Comparison of ENCODE assay signal across 13 cellular contexts in the genomic region with DNA sequence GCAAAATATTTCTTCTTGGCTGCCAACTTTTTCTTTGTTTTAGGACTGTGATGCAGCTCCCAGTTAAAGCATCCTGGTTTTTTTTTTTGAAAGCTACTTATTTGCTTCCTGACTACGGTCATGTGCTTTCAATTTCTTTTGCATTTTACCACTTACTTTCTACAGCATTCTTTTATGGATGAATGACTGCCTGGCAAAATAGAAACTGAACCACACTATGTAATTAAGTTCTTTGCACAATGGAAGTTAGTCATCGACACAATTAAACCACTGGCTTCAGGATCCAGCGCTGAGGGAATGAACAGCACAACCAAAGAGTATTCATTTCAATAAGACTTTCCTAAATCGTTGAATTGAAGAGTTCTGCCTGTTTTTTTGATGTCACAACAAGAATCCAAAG.
DNase-seq lines count a peak whose midpoint lies in the region; TF ChIP-seq lines count a peak whose summit lies in the region.
"Had no signal": no experiment of that assay in that cellular context is flagged by ENCODE, and none has a peak within 500 bp of the region (broad histone marks: within the 10 kb centered on the region; RNA-seq: fewer than 3 reads in every experiment).

No MANE protein-coding gene starts in this region.

- in situ Hi-C loops in HAP-1 (cut with MboI; ENCODE audit: low sequenced_read_pairs), result no loop called here

- no peaks in the 10 kb centered on the region for H3K36me3 ChIP-seq in ACC112 (ENCODE audit: insufficient read depth, low read length)
- H3K36me3 ChIP-seq in HAP-1 (replicated peaks), result no peaks in the 10 kb centered on the region
- no peaks in the 10 kb centered on the region for H3K36me3 ChIP-seq in adipocyte (ENCODE audit: control insufficient read depth, insufficient read depth, low read length, severe bottlenecking)
- H3K36me3 ChIP-seq in kidney epithelial cell (ENCODE audit: control insufficient read depth, insufficient read depth, low read length), result no peaks in the 10 kb centered on the region
- H3K36me3 ChIP-seq in testis (ENCODE audit: low read depth, missing control alignments), result no peaks in the 10 kb centered on the region
- H3K36me3 ChIP-seq: thoracic aorta had no signal

- intact Hi-C loops in testis (cut with DNase I; ENCODE audit: low total_unique reads), result no loop called here

- no peaks in the 10 kb centered on the region for H3K79me2 ChIP-seq in ACC112 (ENCODE audit: control insufficient read depth, insufficient read depth, low read length, unreplicated experiment)

- H3K9me3 ChIP-seq in HAP-1 (no peaks in the 10 kb centered on the region), adipocyte (ENCODE audit: control insufficient read depth, low read length) (no peaks in the 10 kb centered on the region), testis (no peaks in the 10 kb centered on the region)
- H3K9me3 ChIP-seq: thoracic aorta had no signal

- H3K9ac ChIP-seq in adipocyte (ENCODE audit: low read length), result no peak overlapping the region

- H3K27ac ChIP-seq in ACC112 (ENCODE audit: low read depth, low read length) (peak overlapping the region; percentile 25), testis (no peak overlapping the region)
- H3K27ac ChIP-seq: thoracic aorta had no signal

- TF ChIP-seq CTCF in kidney epithelial cell (IDR thresholded peaks at IDR 0.05; ENCODE audit: insufficient read depth, low read length, poor library complexity, severe bottlenecking), result no peak
- TF ChIP-seq CTCF in testis (IDR thresholded peaks at IDR 0.05), result no peak

- TF ChIP-seq POLR2A in testis (IDR thresholded peaks at IDR 0.05), result no peak

- H3K4me3 ChIP-seq in ACC112 (ENCODE audit: low read depth, low read length) (peak overlapping the region; percentile 72), HAP-1 (no peak overlapping the region), adipocyte (ENCODE audit: low read length) (peak overlapping the region; percentile 1), kidney epithelial cell (ENCODE audit: low read depth, low read length) (no peak overlapping the region), testis (no peak overlapping the region)
- H3K4me3 ChIP-seq: thoracic aorta had no signal

- H3K27me3 ChIP-seq in ACC112 (ENCODE audit: insufficient read depth, low read length), result no peaks in the 10 kb centered on the region
- H3K27me3 ChIP-seq in HAP-1 (ENCODE audit: low read depth), result no peaks in the 10 kb centered on the region
- H3K27me3 ChIP-seq in adipocyte (replicated peaks; ENCODE audit: control insufficient read depth, insufficient read depth, low read length), result no peaks in the 10 kb centered on the region
- no peaks in the 10 kb centered on the region for H3K27me3 ChIP-seq in kidney epithelial cell (ENCODE audit: control insufficient read depth, insufficient read depth, low read length)
- H3K27me3 ChIP-seq in testis, result no peaks in the 10 kb centered on the region

- DNase-seq in HAP-1 (ENCODE audit: low spot score in 2 of 2) (peak; percentile 61 to 90), adipocyte (ENCODE audit: low read depth) (peak; percentile 75), kidney epithelial cell (ENCODE audit: low read depth) (peak; percentile 90), CD1c-positive myeloid dendritic cell (ENCODE audit: extremely low spot score) (no peak), OCI-M2 (lab: John Stamatoyannopoulos, UW; ENCODE audit: unreplicated experiment) (no peak), NCI-H187 (lab: John Stamatoyannopoulos, UW) (no peak), testis (no peak)
- DNase-seq: effector memory CD8-positive, alpha-beta T cell; NCI-H1092 treated with DMSO at 0.1 percent for 48 hours; NK-92 treated with Interleukin-12 subunit alpha and Interleukin-12 subunit beta, amount 100 ng/mL, for 24 hours; T-helper 9 cell had no signal

- 70 to 81% methylated on average over 4 of the region's 4 CpGs for WGBS in testis, 2 donors

- peaks cover 15% of the 10 kb centered on the region for H3K4me1 ChIP-seq in ACC112 (ENCODE audit: control insufficient read depth, insufficient read depth, low read length, unreplicated experiment)
- peaks cover 7% of the 10 kb centered on the region for H3K4me1 ChIP-seq in HAP-1
- H3K4me1 ChIP-seq in adipocyte (ENCODE audit: control insufficient read depth, insufficient read depth, low read length), result peaks cover 9% of the 10 kb centered on the region
- H3K4me1 ChIP-seq in testis, result no peaks in the 10 kb centered on the region

- H2AFZ ChIP-seq in ACC112 (ENCODE audit: low read length, unreplicated experiment), result peak overlapping the region; percentile 87

Comparison
In these comparisons a context has a peak if more than half of its experiments do, and no peak if none do; other contexts are left out.
1. H3K4me3 ChIP-seq: peak in ACC112 (single experiment) and adipocyte (single experiment); none in HAP-1 (single experiment), kidney epithelial cell (single experiment) and testis (0 of 2).
2. DNase-seq: peak in HAP-1 (2 of 2), adipocyte (single experiment) and kidney epithelial cell (single experiment); none in CD1c-positive myeloid dendritic cell (single experiment), OCI-M2 (single experiment), NCI-H187 (0 of 2) and testis (single experiment).